13 cellular contexts compared by ENCODE assay signal in genomic region chr1:243287128-243287470, GRCh38. TPM values are rescaled to one million over a fixed set of nuclear protein-coding genes. Genes with fewer than 3 reads are reported as not detected.
A peak's percentile ranks its signal among the peaks of the same experiment; 100 is the strongest.
DNase-seq lines count a peak whose midpoint lies in the region; ATAC-seq, FAIRE-seq and TF ChIP-seq lines count a peak whose summit lies in the region.
"Had no signal": no experiment of that assay in that cellular context is flagged by ENCODE, and none has a peak within 500 bp of the region (broad histone marks: within the 10 kb centered on the region; RNA-seq: fewer than 3 reads in every experiment).

No MANE protein-coding gene starts in this region.

- H3K27ac ChIP-seq in SK-N-SH (ENCODE audit: low read depth in 2 of 2, low read length in 1 of 2) (peak overlapping the region; percentile 84 to 86), PC-3 (ENCODE audit: low read length) (peak overlapping the region; percentile 67), endothelial cell of umbilical vein (ENCODE audit: insufficient read depth, low read depth, low read length) (peak overlapping the region; percentile 98)
- H3K27ac ChIP-seq: 22Rv1, VCaP had no signal

- ATAC-seq in SK-N-SH treated with all-trans-retinoic acid at 6 μM for 48 hours (no peak; the same call in 2 of the 3 replicates), PC-3 (no peak), GM18511 (IDR thresholded peaks at IDR 0.05; ENCODE audit: unreplicated experiment) (no peak), HG03520 (IDR thresholded peaks at IDR 0.05; ENCODE audit: unreplicated experiment) (no peak)

- intact Hi-C loops in PC-3 (cut with micrococcal nuclease) (loop anchor here (1.0 kb wide), 2 partner anchors 19 to 32 kb away; partner anchors contain the start of gene CEP170), endothelial cell of umbilical vein (cut with micrococcal nuclease) (loop anchor here (1.0 to 5.0 kb wide), 4 partner anchors 19 to 875 kb away; partner anchors contain the start of gene CEP170)

- H3F3A ChIP-seq in SK-N-SH (replicated peaks; ENCODE audit: insufficient read depth) (peaks cover 33% of the 10 kb centered on the region), PC-3 (ENCODE audit: low read length, unreplicated experiment) (peaks cover 17% of the 10 kb centered on the region)

- H3K9me2 ChIP-seq in SK-N-SH (no peaks in the 10 kb centered on the region), PC-3 (replicated peaks; ENCODE audit: low read length) (no peaks in the 10 kb centered on the region)

- TF ChIP-seq EP300 in SK-N-SH (IDR thresholded peaks at IDR 0.05; ENCODE audit: borderline replicate concordance in 1 of 2, low read depth in 1 of 2, low read length in 1 of 2) = no peak

- no peak for TF ChIP-seq RAD21 in SK-N-SH (IDR thresholded peaks at IDR 0.05; ENCODE audit: low read length)

- H3K9me3 ChIP-seq in SK-N-SH (peaks cover 3% of the 10 kb centered on the region; the same call in 1 of the 2 replicates), PC-3 (ENCODE audit: low read length) (no peaks in the 10 kb centered on the region), endothelial cell of umbilical vein (replicated peaks; ENCODE audit: control insufficient read depth, insufficient read depth, low read length) (no peaks in the 10 kb centered on the region), skeletal muscle satellite cell (replicated peaks; ENCODE audit: low read length) (no peaks in the 10 kb centered on the region)

- DNase-seq in SK-N-SH = no peak
- DNase-seq in PC-3 = no peak
- no peak for DNase-seq in endothelial cell of umbilical vein (ENCODE audit: low read depth, low spot score)
- DNase-seq in HT-29 (ENCODE audit: low spot score) = no peak
- DNase-seq: DMS79 treated with DMSO at 0.1 percent for 48 hours; effector memory CD8-positive, alpha-beta T cell; stimulated activated CD4-positive, alpha-beta T cell treated with anti-CD3 and anti-CD28 coated beads, Interleukin-12 subunit alpha, Interleukin-12 subunit beta, amount 100 ng/mL, for 4 hours had no signal

- H3K9ac ChIP-seq in SK-N-SH (peak overlapping the region; percentile 44; the same call in 1 of the 2 replicates), PC-3 (ENCODE audit: low read length) (peak overlapping the region; percentile 28), endothelial cell of umbilical vein (replicated peaks; ENCODE audit: extremely low read depth, insufficient read depth, low read length) (peak overlapping the region; percentile 64), skeletal muscle satellite cell (ENCODE audit: low read depth, low read length) (peak overlapping the region; percentile 11)

- FAIRE-seq in endothelial cell of umbilical vein (lab: Jason Lieb, UNC) = no peak

- WGBS in SK-N-SH (ENCODE audit: low lambda C conversion rate) = 36% methylated on average over 2 of the region's 2 CpGs

- H4K20me1 ChIP-seq in SK-N-SH (ENCODE audit: insufficient read depth) = no peaks in the 10 kb centered on the region
- H4K20me1 ChIP-seq in PC-3 (ENCODE audit: low read length) = no peaks in the 10 kb centered on the region
- no peaks in the 10 kb centered on the region for H4K20me1 ChIP-seq in endothelial cell of umbilical vein (replicated peaks; ENCODE audit: control insufficient read depth, extremely low read depth, insufficient read depth, low read length)

- dilution Hi-C loops in endothelial cell of umbilical vein (cut with MboI; ENCODE audit: extremely low pct_ligation_motif_present, low sequenced_read_pairs) = no loop called here

- peaks cover 55% of the 10 kb centered on the region for H3K79me2 ChIP-seq in SK-N-SH (ENCODE audit: insufficient read depth)
- H3K79me2 ChIP-seq in PC-3 (ENCODE audit: low read length) = no peaks in the 10 kb centered on the region
- peaks cover 25% of the 10 kb centered on the region for H3K79me2 ChIP-seq in endothelial cell of umbilical vein (ENCODE audit: control insufficient read depth, insufficient read depth, low read length)

- H3K27me3 ChIP-seq in SK-N-SH (ENCODE audit: insufficient read depth) (no peaks in the 10 kb centered on the region), PC-3 (ENCODE audit: low read length) (no peaks in the 10 kb centered on the region), endothelial cell of umbilical vein (ENCODE audit: control insufficient read depth in 2 of 2, insufficient read depth in 2 of 2, low read length in 2 of 2) (no peaks in the 10 kb centered on the region), skeletal muscle satellite cell (ENCODE audit: control insufficient read depth, insufficient read depth, low read length) (no peaks in the 10 kb centered on the region)

- peak overlapping the region; percentile 35; the same call in 1 of the 2 replicates for H3K4me2 ChIP-seq in SK-N-SH
- H3K4me2 ChIP-seq in PC-3 (ENCODE audit: low read length) = peak overlapping the region; percentile 42
- peak overlapping the region; percentile 31 for H3K4me2 ChIP-seq in endothelial cell of umbilical vein (ENCODE audit: insufficient read depth, low read length)
- peak overlapping the region; percentile 25 for H3K4me2 ChIP-seq in skeletal muscle satellite cell (ENCODE audit: low read length)

- H3K36me3 ChIP-seq in SK-N-SH (replicated peaks in 1 of 2; ENCODE audit: control insufficient read depth in 1 of 2, insufficient read depth in 2 of 2, low read length in 1 of 2) (peaks cover 16 to 33% of the 10 kb centered on the region in 2 experiments), PC-3 (ENCODE audit: low read depth, low read length) (peaks cover 33% of the 10 kb centered on the region), endothelial cell of umbilical vein (ENCODE audit: control insufficient read depth in 2 of 2, extremely low read depth in 1 of 2, insufficient read depth in 2 of 2, low read length in 2 of 2) (peaks cover 0 to 2% of the 10 kb centered on the region in 2 experiments), skeletal muscle satellite cell (ENCODE audit: insufficient read depth, low read length) (peaks cover 19% of the 10 kb centered on the region)

- H2AFZ ChIP-seq in SK-N-SH (ENCODE audit: low read depth) (no peak overlapping the region), PC-3 (ENCODE audit: low read length) (peak overlapping the region; percentile 0; the same call in 1 of the 2 replicates), endothelial cell of umbilical vein (ENCODE audit: low read depth, low read length) (no peak overlapping the region)

- TF ChIP-seq POLR2A in endothelial cell of umbilical vein (IDR thresholded peaks at IDR 0.05; ENCODE audit: low read depth, low read length) = no peak

- TF ChIP-seq CTCF in SK-N-SH (IDR thresholded peaks at IDR 0.05) (no peak), PC-3 (conservative IDR thresholded peaks at IDR 0.05; ENCODE audit: low read depth, low read length) (no peak), endothelial cell of umbilical vein (IDR thresholded peaks at IDR 0.05; ENCODE audit: extremely low read depth in 1 of 2, insufficient read depth in 1 of 2, low read depth in 1 of 2, low read length in 2 of 2) (no peak)

- no peaks in the 10 kb centered on the region for H3K9me1 ChIP-seq in endothelial cell of umbilical vein (replicated peaks; ENCODE audit: control insufficient read depth, extremely low read depth, insufficient read depth, low read length)

- no peak overlapping the region for H3K4me3 ChIP-seq in SK-N-SH (ENCODE audit: low read depth in 2 of 2, low read length in 1 of 2)
- H3K4me3 ChIP-seq in PC-3 (ENCODE audit: low read length) = 0 out of 2 replicates have a peak overlapping the region, but pooled peaks have one; percentile 0
- H3K4me3 ChIP-seq in endothelial cell of umbilical vein (replicated peaks in 1 of 3; ENCODE audit: insufficient read depth in 1 of 3, low read depth in 1 of 3, low read length in 3 of 3) = no peak overlapping the region
- no peak overlapping the region for H3K4me3 ChIP-seq in skeletal muscle satellite cell (ENCODE audit: low read length)

- H3K4me1 ChIP-seq in SK-N-SH (ENCODE audit: control insufficient read depth in 1 of 2, insufficient read depth in 2 of 2, low read depth in 1 of 2, low read length in 1 of 2) (peaks cover 4 to 25% of the 10 kb centered on the region in 2 experiments; a peak in 3 of 4 replicates), PC-3 (ENCODE audit: insufficient read depth, low read length) (peaks cover 29% of the 10 kb centered on the region), endothelial cell of umbilical vein (ENCODE audit: control insufficient read depth, extremely low read depth, insufficient read depth, low read length) (peaks cover 41% of the 10 kb centered on the region), skeletal muscle satellite cell (ENCODE audit: control insufficient read depth, insufficient read depth, low read length) (peaks cover 36% of the 10 kb centered on the region)

- CTCF ChIA-PET in SK-N-SH (lab: Yijun Ruan, JAX) (no interaction called here), PC-3 (lab: Charles Lee) (interaction anchor here (1.2 kb wide), 1 partner anchor 32 kb away, joined by 4 read pairs; the partner anchor contains the start of gene SDCCAG8), endothelial cell of umbilical vein (lab: Charles Lee) (interaction anchor here (0.7 to 2.5 kb wide), 4 partner anchors 14 to 48 kb away, joined by 3 to 18 read pairs (median 6); partner anchors contain the start of genes CEP170 and SDCCAG8)

- POLR2A ChIA-PET in SK-N-SH (lab: Yijun Ruan, JAX) (no interaction called here), PC-3 (lab: Charles Lee; ENCODE audit: unreplicated experiment) (interaction anchor here (0.6 kb wide), 1 partner anchor 1647 kb away, joined by 3 read pairs; the partner anchor contains the start of genes CHML and OPN3), endothelial cell of umbilical vein (lab: Charles Lee) (interaction anchor here (0.7 to 1.3 kb wide), 3 partner anchors 17 to 31 kb away, joined by 3 to 19 read pairs (median 6); partner anchors contain the start of genes CEP170 and SDCCAG8)

- BruUV-seq in PC-3 (replicated peaks; lab: Mats Ljungman, UMichigan) = no TSS peak
- TSS peak; percentile 90 for BruUV-seq in endothelial cell of umbilical vein (replicated peaks; lab: Mats Ljungman, UMichigan)

RNA-seq across cellular contexts. Expression of gene SDCCAG8, which starts 31.3 kb away (rescaled TPM):
- polyA plus RNA-seq in SK-N-SH (2012; rRNA removed) (22.7 and 26.7 TPM in 2 replicates), endothelial cell of umbilical vein (14.6 and 15.8 TPM in 2 replicates)
- 31.4 and 34.9 TPM in 2 replicates for polyA plus RNA-seq in SK-N-SH (2012; cell fraction: cytosol; rRNA removed)
- polyA plus RNA-seq in SK-N-SH (2012; cell fraction: nucleus; rRNA removed) = 39.2 and 50.7 TPM in 2 replicates
- total RNA-seq in PC-3 (2014; rRNA removed) (99.3 and 194 TPM in 2 replicates), endothelial cell of umbilical vein (25.7 and 29.4 TPM in 2 replicates)
- 18.1 TPM in 2 replicates for polyA plus RNA-seq in endothelial cell of umbilical vein (2011; cell fraction: cytosol; rRNA removed)
- 36.7 and 37.2 TPM in 2 replicates for polyA plus RNA-seq in endothelial cell of umbilical vein (2011; cell fraction: nucleus; rRNA removed)
- polyA plus RNA-seq in endothelial cell of umbilical vein (2012) = 26.2 and 33.2 TPM in 2 replicates
- 19.6 and 22.1 TPM in 2 replicates for polyA minus RNA-seq in endothelial cell of umbilical vein
- 13.3 TPM for polyA minus RNA-seq in endothelial cell of umbilical vein (2011; cell fraction: cytosol; rRNA and poly(A)+ RNA removed)
- 51.3 and 60.5 TPM in 2 replicates for polyA minus RNA-seq in endothelial cell of umbilical vein (2011; cell fraction: nucleus; rRNA and poly(A)+ RNA removed)
- total RNA-seq in skeletal muscle satellite cell (2012; rRNA removed) = 40.2 and 43.9 TPM in 2 replicates
- total RNA-seq in HT-29 (2014; rRNA removed; shearing (Covaris generic)) = 5.9 and 9.7 TPM in 2 replicates

RNA-seq across cellular contexts. Expression of gene CEP170, which starts 32.0 kb away (rescaled TPM):
- polyA plus RNA-seq in SK-N-SH (2012; rRNA removed) = 67.2 and 76.6 TPM in 2 replicates
- 64.6 and 69.6 TPM in 2 replicates for polyA plus RNA-seq in SK-N-SH (2012; cell fraction: cytosol; rRNA removed)
- 100 and 203 TPM in 2 replicates for polyA plus RNA-seq in SK-N-SH (2012; cell fraction: nucleus; rRNA removed)
- total RNA-seq in PC-3 (2014; rRNA removed) = 65.3 and 78.9 TPM in 2 replicates
- 222 and 225 TPM in 2 replicates for total RNA-seq in endothelial cell of umbilical vein
- 40.0 and 49.6 TPM in 2 replicates for polyA plus RNA-seq in endothelial cell of umbilical vein
- 51.3 and 54.3 TPM in 2 replicates for polyA plus RNA-seq in endothelial cell of umbilical vein (2011; cell fraction: cytosol; rRNA removed)
- polyA plus RNA-seq in endothelial cell of umbilical vein (2011; cell fraction: nucleus; rRNA removed) = 201 and 269 TPM in 2 replicates
- 102 and 130 TPM in 2 replicates for polyA plus RNA-seq in endothelial cell of umbilical vein (2012)
- 255 and 256 TPM in 2 replicates for polyA minus RNA-seq in endothelial cell of umbilical vein
- 34.8 TPM for polyA minus RNA-seq in endothelial cell of umbilical vein (2011; cell fraction: cytosol; rRNA and poly(A)+ RNA removed)
- polyA minus RNA-seq in endothelial cell of umbilical vein (2011; cell fraction: nucleus; rRNA and poly(A)+ RNA removed) = 470 and 485 TPM in 2 replicates
- total RNA-seq in skeletal muscle satellite cell (2012; rRNA removed) = 105 and 122 TPM in 2 replicates
- 21.8 and 22.2 TPM in 2 replicates for total RNA-seq in HT-29 (2014; rRNA removed; shearing (Covaris generic))

Comparison
In these comparisons a context has a peak if more than half of its experiments do, and no peak if none do; other contexts are left out.
1. H3K9ac ChIP-seq: peak in every context shown above with its lines; median percentile 64 in endothelial cell of umbilical vein; 44 in SK-N-SH; 28 in PC-3; 11 in skeletal muscle satellite cell.